ENCODE assay signal across 16 cellular contexts in genomic region chr16:17116595-17117322, GRCh38.
A peak's percentile ranks its signal among the peaks of the same experiment; 100 is the strongest.
DNase-seq lines count a peak whose midpoint lies in the region; ATAC-seq and TF ChIP-seq lines count a peak whose summit lies in the region.
"Had no signal": no experiment of that assay in that cellular context is flagged by ENCODE, and none has a peak within 500 bp of the region (broad histone marks: within the 10 kb centered on the region; RNA-seq: fewer than 3 reads in every experiment).

No MANE protein-coding gene starts in this region.

- CTCF ChIA-PET in activated CD4-positive, alpha-beta T cell treated with anti-CD3 and anti-CD28 coated beads, Interleukin-2, amount 10 ng/mL, durations not matched to agents 7 days and 5 days (lab: Charles Lee): no interaction called here

- no peak for ATAC-seq in central memory CD8-positive, alpha-beta T cell (replicated peaks; ENCODE audit: extremely low read depth, poor library complexity, severe bottlenecking)
- no peak for ATAC-seq in stimulated activated naive B cell treated with anti-CD40 and anti-IgM and Interleukin-4, amounts not matched to agents 10 μg/mL and 1 μg/mL and 100 μg/mL, for 72 hours (replicated peaks)
- ATAC-seq in lower lobe of right lung (no peak), left lung (no peak)
- ATAC-seq: GM23338 had no signal

- TF ChIP-seq CTCF in lower lobe of right lung (IDR thresholded peaks at IDR 0.05) (no peak), left lung (IDR thresholded peaks at IDR 0.05) (no peak)

- no peaks in the 10 kb centered on the region for H3K27me3 ChIP-seq in lower lobe of right lung (ENCODE audit: low read depth)
- no peaks in the 10 kb centered on the region for H3K27me3 ChIP-seq in left lung
- H3K27me3 ChIP-seq: BLaER1 had no signal

- H3K36me3 Mint-ChIP-seq in activated CD4-positive, alpha-beta T cell treated with anti-CD3 and anti-CD28 coated beads, Interleukin-2, amount 10 ng/mL, durations not matched to agents 7 days and 5 days (ENCODE audit: low read depth): peaks cover 34% of the 10 kb centered on the region
- H3K36me3 Mint-ChIP-seq in activated naive CD4-positive, alpha-beta T cell treated with anti-CD3 and anti-CD28 coated beads, Interleukin-2, amount 50 U/mL, for 24 hours: peaks cover 13% of the 10 kb centered on the region
- H3K36me3 Mint-ChIP-seq in central memory CD8-positive, alpha-beta T cell (ENCODE audit: insufficient read depth): peaks cover 9% of the 10 kb centered on the region
- peaks cover 56 to 69% of the 10 kb centered on the region in 2 donors for H3K36me3 Mint-ChIP-seq in stimulated activated naive B cell treated with anti-CD40 and anti-IgM and Interleukin-4, amounts not matched to agents 10 μg/mL and 1 μg/mL and 100 μg/mL, for 72 hours

- H3K27ac ChIP-seq in lower lobe of right lung (no peak overlapping the region), left lung (no peak overlapping the region)
- H3K27ac ChIP-seq: 22Rv1, BLaER1 had no signal

- intact Hi-C loops in lower lobe of right lung (cut with DNase I) (no loop called here), left lung (cut with DNase I) (no loop called here)

- H3K9me3 ChIP-seq in lower lobe of right lung: no peaks in the 10 kb centered on the region
- no peaks in the 10 kb centered on the region for H3K9me3 ChIP-seq in left lung
- H3K9me3 ChIP-seq: BLaER1 had no signal

- H3K36me3 ChIP-seq in lower lobe of right lung (no peaks in the 10 kb centered on the region), left lung (peaks cover 0 to 16% of the 10 kb centered on the region in 2 donors)

- POLR2A ChIA-PET in activated CD4-positive, alpha-beta T cell treated with anti-CD3 and anti-CD28 coated beads, Interleukin-2, amount 10 ng/mL, durations not matched to agents 7 days and 5 days (lab: Charles Lee): no interaction called here

- no peak overlapping the region for H3K4me3 Mint-ChIP-seq in activated CD4-positive, alpha-beta T cell treated with anti-CD3 and anti-CD28 coated beads, Interleukin-2, amount 10 ng/mL, durations not matched to agents 7 days and 5 days
- no peak overlapping the region for H3K4me3 Mint-ChIP-seq in activated naive CD4-positive, alpha-beta T cell treated with anti-CD3 and anti-CD28 coated beads, Interleukin-2, amount 50 U/mL, for 24 hours
- H3K4me3 Mint-ChIP-seq in central memory CD8-positive, alpha-beta T cell: no peak overlapping the region
- H3K4me3 Mint-ChIP-seq in stimulated activated naive B cell treated with anti-CD40 and anti-IgM and Interleukin-4, amounts not matched to agents 10 μg/mL and 1 μg/mL and 100 μg/mL, for 72 hours: no peak overlapping the region
- H3K4me3 Mint-ChIP-seq: GM23338 had no signal

- H3K9me3 Mint-ChIP-seq in activated CD4-positive, alpha-beta T cell treated with anti-CD3 and anti-CD28 coated beads, Interleukin-2, amount 10 ng/mL, durations not matched to agents 7 days and 5 days: no peaks in the 10 kb centered on the region
- no peaks in the 10 kb centered on the region for H3K9me3 Mint-ChIP-seq in activated naive CD4-positive, alpha-beta T cell treated with anti-CD3 and anti-CD28 coated beads, Interleukin-2, amount 50 U/mL, for 24 hours
- no peaks in the 10 kb centered on the region for H3K9me3 Mint-ChIP-seq in central memory CD8-positive, alpha-beta T cell
- peaks cover 0 to 2% of the 10 kb centered on the region in 2 donors for H3K9me3 Mint-ChIP-seq in stimulated activated naive B cell treated with anti-CD40 and anti-IgM and Interleukin-4, amounts not matched to agents 10 μg/mL and 1 μg/mL and 100 μg/mL, for 72 hours
- H3K9me3 Mint-ChIP-seq: GM23338 had no signal

- no peak for DNase-seq in activated CD4-positive, alpha-beta T cell treated with anti-CD3 and anti-CD28 coated beads, Interleukin-2, amount 10 ng/mL, durations not matched to agents 7 days and 5 days
- no peak for DNase-seq in activated CD4-positive, alpha-beta T cell treated with anti-CD3 and anti-CD28 coated beads for 1 hour
- no peak for DNase-seq in activated naive CD4-positive, alpha-beta T cell (lab: John Stamatoyannopoulos, UW)
- DNase-seq in central memory CD8-positive, alpha-beta T cell (ENCODE audit: low spot score in 2 of 2): no peak
- DNase-seq in stimulated activated naive B cell treated with anti-CD40 and anti-IgM and Interleukin-4, amounts not matched to agents 10 μg/mL and 1 μg/mL and 100 μg/mL, for 72 hours: no peak
- DNase-seq in lower lobe of right lung (no peak), left lung (no peak)
- DNase-seq: DMS 273 treated with DMSO at 0.1 percent for 48 hours, DND-41, GF-D8, H7, IMR-90 had no signal

- H3K4me3 ChIP-seq in lower lobe of right lung (no peak overlapping the region), left lung (no peak overlapping the region)
- H3K4me3 ChIP-seq: BLaER1, GM23338 had no signal

- H3K27me3 Mint-ChIP-seq in activated CD4-positive, alpha-beta T cell treated with anti-CD3 and anti-CD28 coated beads, Interleukin-2, amount 10 ng/mL, durations not matched to agents 7 days and 5 days: no peaks in the 10 kb centered on the region
- H3K27me3 Mint-ChIP-seq in activated naive CD4-positive, alpha-beta T cell treated with anti-CD3 and anti-CD28 coated beads, Interleukin-2, amount 50 U/mL, for 24 hours: no peaks in the 10 kb centered on the region
- no peaks in the 10 kb centered on the region for H3K27me3 Mint-ChIP-seq in central memory CD8-positive, alpha-beta T cell
- no peaks in the 10 kb centered on the region for H3K27me3 Mint-ChIP-seq in stimulated activated naive B cell treated with anti-CD40 and anti-IgM and Interleukin-4, amounts not matched to agents 10 μg/mL and 1 μg/mL and 100 μg/mL, for 72 hours

- no peaks in the 10 kb centered on the region for H3K4me1 Mint-ChIP-seq in activated CD4-positive, alpha-beta T cell treated with anti-CD3 and anti-CD28 coated beads, Interleukin-2, amount 10 ng/mL, durations not matched to agents 7 days and 5 days
- H3K4me1 Mint-ChIP-seq in activated naive CD4-positive, alpha-beta T cell treated with anti-CD3 and anti-CD28 coated beads, Interleukin-2, amount 50 U/mL, for 24 hours: no peaks in the 10 kb centered on the region
- H3K4me1 Mint-ChIP-seq in central memory CD8-positive, alpha-beta T cell: peaks cover 5% of the 10 kb centered on the region
- peaks cover 0 to 2% of the 10 kb centered on the region in 2 donors for H3K4me1 Mint-ChIP-seq in stimulated activated naive B cell treated with anti-CD40 and anti-IgM and Interleukin-4, amounts not matched to agents 10 μg/mL and 1 μg/mL and 100 μg/mL, for 72 hours
- H3K4me1 Mint-ChIP-seq: GM23338 had no signal

- H3K4me1 ChIP-seq in lower lobe of right lung: no peaks in the 10 kb centered on the region
- H3K4me1 ChIP-seq in left lung: no peaks in the 10 kb centered on the region
- H3K4me1 ChIP-seq: BLaER1 had no signal

- H3K27ac Mint-ChIP-seq in activated CD4-positive, alpha-beta T cell treated with anti-CD3 and anti-CD28 coated beads, Interleukin-2, amount 10 ng/mL, durations not matched to agents 7 days and 5 days: peak overlapping the region; percentile 25
- H3K27ac Mint-ChIP-seq in activated naive CD4-positive, alpha-beta T cell treated with anti-CD3 and anti-CD28 coated beads, Interleukin-2, amount 50 U/mL, for 24 hours: peak overlapping the region; percentile 19
- H3K27ac Mint-ChIP-seq in central memory CD8-positive, alpha-beta T cell (ENCODE audit: low read depth): peak overlapping the region; percentile 61
- peak overlapping the region; percentile 85 for H3K27ac Mint-ChIP-seq in stimulated activated naive B cell treated with anti-CD40 and anti-IgM and Interleukin-4, amounts not matched to agents 10 μg/mL and 1 μg/mL and 100 μg/mL, for 72 hours
- H3K27ac Mint-ChIP-seq: GM23338 had no signal

Comparison
In these comparisons a context has a peak if more than half of its experiments do, and no peak if none do; other contexts are left out.
1. H3K27ac Mint-ChIP-seq: peak in every context shown above with its lines; median percentile 85 in stimulated activated naive B cell treated with anti-CD40 and anti-IgM and Interleukin-4, amounts not matched to agents 10 μg/mL and 1 μg/mL and 100 μg/mL, for 72 hours; 61 in central memory CD8-positive, alpha-beta T cell; 25 in activated CD4-positive, alpha-beta T cell treated with anti-CD3 and anti-CD28 coated beads, Interleukin-2, amount 10 ng/mL, durations not matched to agents 7 days and 5 days; 19 in activated naive CD4-positive, alpha-beta T cell treated with anti-CD3 and anti-CD28 coated beads, Interleukin-2, amount 50 U/mL, for 24 hours.